8 cellular contexts compared by ENCODE assay signal in the genomic region with DNA sequence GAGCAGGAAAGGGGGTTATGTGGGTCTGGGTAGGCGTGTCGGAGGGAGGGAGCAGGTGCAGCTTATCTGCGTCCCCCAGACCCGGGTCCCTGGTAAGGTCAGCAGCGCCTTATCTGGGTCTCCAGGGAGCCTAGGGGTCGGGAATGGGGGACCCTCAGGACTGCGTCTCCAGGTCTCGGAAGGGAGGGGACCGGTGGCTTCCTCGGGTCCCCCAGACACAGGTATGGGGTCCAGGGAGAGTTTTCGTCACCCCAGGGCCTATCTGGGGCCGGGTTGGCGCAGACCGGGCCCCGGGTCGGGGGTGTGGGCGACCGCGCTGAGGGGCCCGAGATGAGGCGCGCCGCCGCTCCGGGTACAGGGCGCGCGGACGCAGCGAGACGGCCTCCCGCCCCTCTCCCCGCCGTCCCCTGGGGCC. TPM values are rescaled to one million over a fixed set of nuclear protein-coding genes. Genes with fewer than 3 reads are reported as not detected.
DNase-seq lines count a peak whose midpoint lies in the region; ATAC-seq and TF ChIP-seq lines count a peak whose summit lies in the region.

No MANE protein-coding gene starts in this region.

- H4K20me1 ChIP-seq in BLaER1 treated with 17β-estradiol and CSF1 and Interleukin-3, amounts not matched to agents 10 nM and 100 nM, result peaks cover 28 to 52% (median 49%) of the 10 kb centered on the region in 11 experiments

- CTCF ChIA-PET in naive thymus-derived CD4-positive, alpha-beta T cell (lab: Charles Lee), result no interaction called here

- peak overlapping the region; percentile 92 to 100 (median 98) for H3K4me3 ChIP-seq in BLaER1 treated with 17β-estradiol and CSF1 and Interleukin-3, amounts not matched to agents 10 nM and 100 nM
- H3K4me3 ChIP-seq in LNCaP clone FGC (ENCODE audit: low read depth, low read length), result peak overlapping the region; percentile 80
- H3K4me3 ChIP-seq in choroid plexus epithelial cell (ENCODE audit: low read depth, low read length), result peak overlapping the region; percentile 95
- H3K4me3 ChIP-seq in naive thymus-derived CD4-positive, alpha-beta T cell (ENCODE audit: low read length), result peak overlapping the region; percentile 94

- peak overlapping the region; percentile 94 to 99 (median 98) for H3K4me2 ChIP-seq in BLaER1 treated with 17β-estradiol and CSF1 and Interleukin-3, amounts not matched to agents 10 nM and 100 nM

- no peaks in the 10 kb centered on the region for H3K9me3 ChIP-seq in BLaER1 treated with 17β-estradiol and CSF1 and Interleukin-3, amounts not matched to agents 10 nM and 100 nM (replicated peaks in 1 of 11)
- H3K9me3 ChIP-seq in naive thymus-derived CD4-positive, alpha-beta T cell (ENCODE audit: control insufficient read depth in 2 of 3, low read length in 3 of 3), result no peaks in the 10 kb centered on the region

- H3K36me3 Mint-ChIP-seq in naive thymus-derived CD4-positive, alpha-beta T cell, result peaks cover 3 to 13% (median 8%) of the 10 kb centered on the region in 5 donors

- H3K9ac ChIP-seq in BLaER1 treated with 17β-estradiol and CSF1 and Interleukin-3, amounts not matched to agents 10 nM and 100 nM, result peak overlapping the region; percentile 90 to 100 (median 98)

- H3K36me3 ChIP-seq in BLaER1 treated with 17β-estradiol and CSF1 and Interleukin-3, amounts not matched to agents 10 nM and 100 nM, result peaks cover 35 to 58% (median 52%) of the 10 kb centered on the region in 11 experiments
- H3K36me3 ChIP-seq in naive thymus-derived CD4-positive, alpha-beta T cell (ENCODE audit: control insufficient read depth in 2 of 3, insufficient read depth in 3 of 3, low read length in 3 of 3), result peaks cover under 1 to 22% (median 6%) of the 10 kb centered on the region in 3 experiments

- H3K4me1 Mint-ChIP-seq in naive thymus-derived CD4-positive, alpha-beta T cell, result peaks cover 70 to 90% (median 83%) of the 10 kb centered on the region in 7 donors

- no peaks in the 10 kb centered on the region for H3K27me3 ChIP-seq in BLaER1 treated with 17β-estradiol and CSF1 and Interleukin-3, amounts not matched to agents 10 nM and 100 nM
- H3K27me3 ChIP-seq in naive thymus-derived CD4-positive, alpha-beta T cell (ENCODE audit: control insufficient read depth in 2 of 2, insufficient read depth in 2 of 2, low read length in 2 of 2), result no peaks in the 10 kb centered on the region

- peak overlapping the region; percentile 90 to 100 (median 96) for H3K4me3 Mint-ChIP-seq in naive thymus-derived CD4-positive, alpha-beta T cell

- peak overlapping the region; percentile 89 to 98 (median 96) for H3K27ac ChIP-seq in BLaER1 treated with 17β-estradiol and CSF1 and Interleukin-3, amounts not matched to agents 10 nM and 100 nM
- H3K27ac ChIP-seq in naive thymus-derived CD4-positive, alpha-beta T cell (ENCODE audit: low read depth, low read length), result peak overlapping the region; percentile 91

- peak; percentile 15 for ATAC-seq in GM21360 (IDR thresholded peaks at IDR 0.05; ENCODE audit: unreplicated experiment)
- peak; percentile 1 for ATAC-seq in naive thymus-derived CD4-positive, alpha-beta T cell
- ATAC-seq in GM21447 (IDR thresholded peaks at IDR 0.05; ENCODE audit: unreplicated experiment), result no peak

- TF ChIP-seq CTCF in LNCaP clone FGC (IDR thresholded peaks at IDR 0.05; ENCODE audit: control insufficient read depth, extremely low read depth, insufficient read depth) (no peak), choroid plexus epithelial cell (conservative IDR thresholded peaks at IDR 0.05; ENCODE audit: low read depth, low read length) (no peak)

- H3K9me3 Mint-ChIP-seq in naive thymus-derived CD4-positive, alpha-beta T cell, result peaks cover 0 to 2% (median 0%) of the 10 kb centered on the region in 11 donors

- DNase-seq in LNCaP clone FGC (ENCODE audit: low read depth) (no peak), choroid plexus epithelial cell (ENCODE audit: low read depth) (no peak), UCSD-AML1 (lab: John Stamatoyannopoulos, UW; ENCODE audit: unreplicated experiment) (no peak)
- peak in 2 of 9 donors; percentile 7 to 17 for DNase-seq in naive thymus-derived CD4-positive, alpha-beta T cell
- DNase-seq in activated effector memory CD4-positive, alpha-beta T cell treated with anti-CD3 and anti-CD28 coated beads, Interleukin-2, amount 50 U/mL, for 16 hours, result no peak

- peaks cover 51 to 82% (median 62%) of the 10 kb centered on the region in 10 experiments for H3K4me1 ChIP-seq in BLaER1 treated with 17β-estradiol and CSF1 and Interleukin-3, amounts not matched to agents 10 nM and 100 nM
- peaks cover 28 to 35% of the 10 kb centered on the region in 2 donors for H3K4me1 ChIP-seq in naive thymus-derived CD4-positive, alpha-beta T cell (ENCODE audit: control insufficient read depth in 2 of 2, insufficient read depth in 2 of 2, low read length in 2 of 2)

- intact Hi-C loops in naive thymus-derived CD4-positive, alpha-beta T cell (cut with micrococcal nuclease), result loop anchor here (1.0 to 10.0 kb wide), 12 partner anchors 18 to 528 kb away; a partner anchor contains a TSS

- H3K27ac Mint-ChIP-seq in naive thymus-derived CD4-positive, alpha-beta T cell, result peak overlapping the region; percentile 89 to 95 (median 92)

- H3K27me3 Mint-ChIP-seq in naive thymus-derived CD4-positive, alpha-beta T cell, result no peaks in the 10 kb centered on the region

- POLR2A ChIA-PET in naive thymus-derived CD4-positive, alpha-beta T cell (lab: Charles Lee), result no interaction called here

RNA-seq across cellular contexts. Expression of a gene that starts 0.3 kb away (rescaled TPM):
- 10 to 100 TPM; 15.6 to 30.1 (median 17.6) TPM for total RNA-seq in naive thymus-derived CD4-positive, alpha-beta T cell
- polyA plus RNA-seq in naive thymus-derived CD4-positive, alpha-beta T cell, result 1 to 10 TPM; 3.1 to 5.1 TPM

RNA-seq across cellular contexts. Expression of a gene that starts 0.5 kb away (rescaled TPM):
- 10 to 100 TPM; 12.5 to 32.2 (median 19.7) TPM for total RNA-seq in naive thymus-derived CD4-positive, alpha-beta T cell
- 10 to 100 TPM; 16.8 to 18.0 TPM for polyA plus RNA-seq in naive thymus-derived CD4-positive, alpha-beta T cell
